In the genomic region with DNA sequence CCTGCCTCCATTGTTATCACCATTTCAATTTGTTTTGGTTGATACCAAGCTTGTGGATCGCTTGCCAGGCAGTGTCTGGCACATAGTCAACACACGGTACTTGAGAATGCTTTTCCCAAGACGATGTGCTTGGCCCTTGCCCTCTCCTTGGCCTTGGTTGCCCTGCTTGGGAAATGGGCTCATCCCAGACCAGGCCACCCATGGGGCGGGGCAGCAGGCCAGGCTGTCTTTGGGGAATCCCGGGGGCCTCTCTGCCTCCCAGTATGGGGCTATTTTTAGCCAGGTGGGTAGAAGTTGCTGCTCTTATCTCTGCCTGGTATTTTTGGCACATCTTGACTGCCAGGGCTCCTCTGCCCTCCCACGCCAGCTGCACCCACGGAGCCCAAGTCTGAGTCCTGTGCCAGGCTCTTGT, we compare ENCODE assay signal across 23 cellular contexts. TPM values are rescaled to one million over a fixed set of nuclear protein-coding genes. Genes with fewer than 3 reads are reported as not detected.
DNase-seq lines count a peak whose midpoint lies in the region; ATAC-seq, FAIRE-seq and TF ChIP-seq lines count a peak whose summit lies in the region.
"Had no signal": no experiment of that assay in that cellular context is flagged by ENCODE, and none has a peak within 500 bp of the region (broad histone marks: within the 10 kb centered on the region; RNA-seq: fewer than 3 reads in every experiment).

No MANE protein-coding gene starts in this region.

- peak overlapping the region; percentile 34 for H3K9ac ChIP-seq in NT2/D1 (ENCODE audit: insufficient read length, low read depth)

- DNase-seq in A172 (ENCODE audit: low spot score) (peak; percentile 65), HTR-8/SVneo (ENCODE audit: insufficient read length, low spot score) (no peak), NT2/D1 (ENCODE audit: low read depth, low spot score) (no peak), left ventricle myocardium superior (peak; percentile 73), NCI-H510A (lab: John Stamatoyannopoulos, UW) (no peak), mucosa of descending colon (no peak), NCI-H524 (lab: John Stamatoyannopoulos, UW) (no peak)
- DNase-seq in activated T-cell treated with anti-CD3 and anti-CD28 coated beads, Interleukin-2, amount 50 U/mL, for 48 hours: no peak
- DNase-seq: ACHN; CD4-positive, alpha-beta T cell; foreskin fibroblast; H7; NCI-H1092; nephron progenitor cell; NK-92 treated with Interleukin-12 subunit alpha and Interleukin-12 subunit beta, amount 100 ng/mL, for 24 hours; posterior cingulate gyrus; stimulated activated CD4-positive, alpha-beta T cell treated with anti-CD3 and anti-CD28 coated beads, Interleukin-4, amount 100 ng/mL, for 1 hour; T1000 had no signal

- H3K36me3 ChIP-seq in NT2/D1 (ENCODE audit: insufficient read depth, insufficient read length, low read length): no peaks in the 10 kb centered on the region
- H3K36me3 ChIP-seq in mucosa of descending colon (ENCODE audit: low read depth): no peaks in the 10 kb centered on the region

- ATAC-seq in left ventricle myocardium superior: peak; percentile 91
- ATAC-seq in mucosa of descending colon: no peak

- H3K4me3 ChIP-seq in NT2/D1 (ENCODE audit: insufficient read length, low read depth) (no peak overlapping the region), mucosa of descending colon (no peak overlapping the region)
- H3K4me3 ChIP-seq: coronary artery, smooth muscle cell had no signal

- H3K27me3 ChIP-seq in NT2/D1 (ENCODE audit: insufficient read depth, insufficient read length): peaks cover 92% of the 10 kb centered on the region

- TF ChIP-seq CTCF in mucosa of descending colon (IDR thresholded peaks at IDR 0.05): no peak

- intact Hi-C loops in left ventricle myocardium superior (cut with micrococcal nuclease) (no loop called here), mucosa of descending colon (cut with DNase I, micrococcal nuclease) (no loop called here)

- H3K4me1 ChIP-seq in NT2/D1 (ENCODE audit: insufficient read depth, insufficient read length) (peaks cover 38% of the 10 kb centered on the region), mucosa of descending colon (ENCODE audit: low read depth) (peaks cover 6% of the 10 kb centered on the region)

- FAIRE-seq in HTR-8/SVneo (lab: Jason Lieb, UNC): peak; percentile 44

- H3K9me3 ChIP-seq in NT2/D1 (ENCODE audit: insufficient read depth, low read length): no peaks in the 10 kb centered on the region
- H3K9me3 ChIP-seq in mucosa of descending colon: no peaks in the 10 kb centered on the region

RNA-seq across cellular contexts. Expression of a gene that starts 49.9 kb away (rescaled TPM):
- total RNA-seq in A172 (2014; rRNA removed; shearing (Covaris generic)): 1.8 and 2.9 TPM in 2 replicates
- total RNA-seq in left ventricle myocardium superior (0.74 TPM), mucosa of descending colon (under 1 TPM in 2 of 3 donors, not detected in 1; 0.14 to 0.51 TPM)
- total RNA-seq: activated CD8-positive, alpha-beta memory T cell treated with anti-CD3 and anti-CD28 coated beads for 36 hours; activated T-helper 1 cell treated with anti-CD3 and anti-CD28 coated beads, Interleukin-12 subunit alpha, Interleukin-12 subunit beta, Interleukin-2, Interleukin-4 antibody, amounts not matched to agents 30 ng/mL and 10 ng/mL and 1 ng/mL, durations not matched to agents 14 hours and 24 hours and 36 hours; CD4-positive, alpha-beta T cell; smooth muscle cell; urinary bladder had no signal

Comparison
In these comparisons a context has a peak if more than half of its experiments do, and no peak if none do; other contexts are left out.
1. DNase-seq: peak in A172 (single experiment) and left ventricle myocardium superior (single experiment); none in HTR-8/SVneo (single experiment), NT2/D1 (single experiment), NCI-H510A (single experiment), mucosa of descending colon (0 of 3), NCI-H524 (0 of 2) and activated T-cell treated with anti-CD3 and anti-CD28 coated beads, Interleukin-2, amount 50 U/mL, for 48 hours (0 of 2).